ENCODE assay signal across 21 cellular contexts in the genomic region with DNA sequence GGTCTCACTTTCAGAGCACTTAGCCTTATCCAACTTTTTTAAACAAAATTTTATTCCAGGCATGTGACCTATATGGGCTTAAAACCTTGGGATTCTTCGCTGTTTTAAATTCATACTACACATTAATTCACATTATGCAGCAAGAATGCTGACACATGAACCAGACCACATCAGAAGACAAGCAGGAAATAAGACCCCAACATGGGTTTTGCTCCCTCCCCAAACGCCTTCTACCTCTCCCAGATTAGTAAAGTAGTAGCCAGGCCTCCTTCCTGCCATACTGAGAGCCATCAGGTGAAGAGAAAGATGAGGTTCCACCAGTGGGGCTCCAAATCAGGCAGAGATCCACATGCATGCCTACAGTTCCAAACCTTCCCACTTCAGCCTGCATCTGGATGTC.
"Had no signal": no experiment of that assay in that cellular context is flagged by ENCODE, and none has a peak within 500 bp of the region (broad histone marks: within the 10 kb centered on the region; RNA-seq: fewer than 3 reads in every experiment).

No MANE protein-coding gene starts in this region.

- H3K27ac ChIP-seq: foreskin keratinocyte, spleen, stomach, thoracic aorta had no signal

- H3K27ac Mint-ChIP-seq: dendritic cell treated with granulocyte-macrophage colony-stimulating factor and Interleukin-4, amounts not matched to agents 40 ng/mL and 50 ng/mL, for 4 days; naive B cell; nephron had no signal

- H3K27me3 ChIP-seq: foreskin keratinocyte had no signal

- H3K9me3 Mint-ChIP-seq: dendritic cell treated with granulocyte-macrophage colony-stimulating factor and Interleukin-4, amounts not matched to agents 40 ng/mL and 50 ng/mL, for 4 days; nephron had no signal

- H3K4me3 Mint-ChIP-seq: dendritic cell treated with granulocyte-macrophage colony-stimulating factor and Interleukin-4, amounts not matched to agents 40 ng/mL and 50 ng/mL, for 4 days had no signal

- DNase-seq: erythroblast; foreskin keratinocyte; hippocampal formation; kidney glomerular epithelial cell; mesendoderm; naive B cell; posterior cingulate gyrus; spleen; stimulated activated CD4-positive, alpha-beta T cell treated with anti-CD3 and anti-CD28 coated beads, Interleukin-15, amount 100 ng/mL, for 24 hours; stimulated activated CD4-positive, alpha-beta T cell treated with anti-CD3 and anti-CD28 coated beads, Interleukin-1b, Interleukin-23, amount 100 ng/mL, for 48 hours; stimulated activated CD4-positive, alpha-beta T cell treated with anti-CD3 and anti-CD28 coated beads, Interleukin-4, amount 100 ng/mL, for 24 hours; stimulated activated naive CD4-positive, alpha-beta T cell; substantia nigra; transverse colon had no signal

- ATAC-seq: foreskin keratinocyte, sciatic nerve had no signal

- H3K36me3 ChIP-seq: spleen, stomach, thoracic aorta, transverse colon had no signal

- H3K4me1 ChIP-seq: foreskin keratinocyte had no signal

- H3K36me3 Mint-ChIP-seq: naive B cell had no signal

- FAIRE-seq: colon, urothelium cell line had no signal

- H3K9me3 ChIP-seq: spleen, stomach, thoracic aorta, transverse colon had no signal

- H3K4me3 ChIP-seq: spleen, stomach, thoracic aorta, transverse colon had no signal
